Comparison of ENCODE assay signal across 11 cellular contexts in genomic region chr19:1285737-1286360, GRCh38. TPM values are rescaled to one million over a fixed set of nuclear protein-coding genes. Genes with fewer than 3 reads are reported as not detected.
DNase-seq lines count a peak whose midpoint lies in the region; ATAC-seq, FAIRE-seq and TF ChIP-seq lines count a peak whose summit lies in the region.
"Had no signal": no experiment of that assay in that cellular context is flagged by ENCODE, and none has a peak within 500 bp of the region (broad histone marks: within the 10 kb centered on the region; RNA-seq: fewer than 3 reads in every experiment).

Gene EFNA2 (plus strand): TSS chr19:1285873. CDS start chr19:1286169, 296 bp downstream.

- FAIRE-seq in H1 (lab: Jason Lieb, UNC): no peak

- H4K5ac ChIP-seq in H1 (ENCODE audit: insufficient read length, low read depth, low read length): no peak within 1 kb of the TSS

- H3K79me1 ChIP-seq in H1 (ENCODE audit: low read depth, low read length): no peaks in the 10 kb centered on the region

- DNase-seq in GM13977 (ENCODE audit: low spot score) (no peak), Panc1 (ENCODE audit: low read depth, low spot score) (no peak), H1 (ENCODE audit: low read depth in 1 of 2, low spot score in 2 of 2) (no peak), neural crest cell (ENCODE audit: low read depth, low spot score) (no peak), adrenal gland (no peak), superior temporal gyrus (ENCODE audit: extremely low spot score) (no peak)
- DNase-seq: GM23248, SHP77 treated with DMSO at 0.1 percent for 48 hours, stomach had no signal

- ATAC-seq in Panc1: no peak; the same call in 1 of the 2 replicates
- ATAC-seq in GM21423 (IDR thresholded peaks at IDR 0.05; ENCODE audit: unreplicated experiment): no peak

- H3K27me3 Mint-ChIP-seq in neural crest cell (ENCODE audit: low read depth): peaks cover 13% of the 10 kb centered on the region

- no TSS peak for BruUV-seq in Panc1 (replicated peaks; lab: Mats Ljungman, UMichigan)

- intact Hi-C loops in Panc1 (cut with micrococcal nuclease; ENCODE audit: unreplicated experiment): no loop called here
- intact Hi-C loops in adrenal gland (cut with DNase I): loop anchor here (10.0 kb wide), 2 partner anchors 99 to 229 kb away; partner anchors contain the start of genes ADAMTSL5 (in 1 of the 2) and NDUFS7 (in 1 of the 2)

- H3K23ac ChIP-seq in H1 (ENCODE audit: insufficient read length): no peak within 1 kb of the TSS

- peak within 1 kb of the TSS; percentile 54 for H4K91ac ChIP-seq in H1 (replicated peaks; ENCODE audit: insufficient read length, low read length)

- no peak within 1 kb of the TSS for H2BK5ac ChIP-seq in H1 (ENCODE audit: low read depth, low read length)

- 0 out of 2 replicates have a peak within 1 kb of the TSS, but pooled peaks have one; percentile 23 for H2AFZ ChIP-seq in H1 (ENCODE audit: low read length)
- H2AFZ ChIP-seq: GM23248 had no signal

- in situ Hi-C loops in GM13977 (cut with MboI; ENCODE audit: low pct_unique_long_range_greater_than_20kb, low sequenced_read_pairs, unreplicated experiment) (loop anchor here (25.0 kb wide), 1 partner anchor 101 kb away; the partner anchor contains the start of gene NDUFS7), Panc1 (cut with HindIII; ENCODE audit: low pct_unique_long_range_greater_than_20kb, low sequenced_read_pairs) (no loop called here)

- no peak within 1 kb of the TSS; a peak in 3 of 7 replicates for H3K9ac ChIP-seq in H1 (replicated peaks in 1 of 4; ENCODE audit: extremely low read depth in 1 of 4, low read depth in 3 of 4, low read length in 3 of 4)
- H3K9ac ChIP-seq: GM23248 had no signal

- H3K27ac Mint-ChIP-seq in neural crest cell (ENCODE audit: unreplicated experiment): peak within 1 kb of the TSS; percentile 19

- peaks cover 8% of the 10 kb centered on the region for H3K4me1 Mint-ChIP-seq in neural crest cell

- no peaks in the 10 kb centered on the region for H3K79me2 ChIP-seq in H1 (ENCODE audit: control insufficient read depth in 1 of 2, insufficient read depth in 2 of 2, low read length in 2 of 2)

- WGBS in H1 (ENCODE audit: extremely low coverage in 1 of 2, insufficient coverage in 1 of 2, insufficient read length in 1 of 2, insufficient replicate concordance in 2 of 2, low coverage in 1 of 2, low lambda C conversion rate in 2 of 2, missing lambda C conversion rate in 1 of 2), 2 experiments: 2% methylated on average over 10 of the region's 113 CpGs; no CpG with 5 or more reads in 1 of the 2 experiments
- WGBS in adrenal gland, 4 donors: 0 to 1% (median 0%) methylated on average over 6 to 93 of the region's 113 CpGs; no CpG with 5 or more reads in 1 of the 4 donors

- no peak for TF ChIP-seq POLR2A in H1 (IDR thresholded peaks at IDR 0.05; ENCODE audit: control extremely low read depth in 1 of 2, low read depth in 2 of 2, low read length in 2 of 2)
- TF ChIP-seq POLR2A in adrenal gland (IDR thresholded peaks at IDR 0.05): no peak

- H3K36me3 ChIP-seq in Panc1 (ENCODE audit: control insufficient read depth, insufficient read depth, low read length) (no peaks in the 10 kb centered on the region), H1 (ENCODE audit: control insufficient read depth in 2 of 4, insufficient read depth in 4 of 4, low read length in 3 of 4) (no peaks in the 10 kb centered on the region), adrenal gland (replicated peaks in 1 of 2) (no peaks in the 10 kb centered on the region)
- H3K36me3 ChIP-seq: stomach had no signal

- TF ChIP-seq CTCF in GM13977 (IDR thresholded peaks at IDR 0.05; ENCODE audit: extremely low read depth, insufficient read depth, missing control alignments) (peak; percentile 22), Panc1 (IDR thresholded peaks at IDR 0.05) (peak; percentile 60; the same call in 1 of the 2 replicates), H1 (IDR thresholded peaks at IDR 0.05; ENCODE audit: control extremely low read depth in 1 of 3, insufficient read depth in 1 of 3, low read depth in 1 of 3, low read length in 3 of 3) (peak in 1 of 3 experiments; percentile 16; a peak in 1 of 4 replicates), neural crest cell (conservative IDR thresholded peaks at IDR 0.05) (no peak), adrenal gland (IDR thresholded peaks at IDR 0.05) (no peak)

- H3K9me3 Mint-ChIP-seq in neural crest cell: no peaks in the 10 kb centered on the region

- 0 out of 2 replicates have a peak within 1 kb of the TSS, but pooled peaks have one; percentile 3 for H2AK5ac ChIP-seq in H1 (ENCODE audit: low read depth, low read length)

- H4K8ac ChIP-seq in H1 (ENCODE audit: extremely low read depth, insufficient read depth, low read length): peak within 1 kb of the TSS; percentile 89

- H3K23me2 ChIP-seq in H1 (ENCODE audit: low read depth, low read length): peaks cover 5% of the 10 kb centered on the region; the same call in 1 of the 2 replicates

- H3K9me3 ChIP-seq in Panc1 (ENCODE audit: control insufficient read depth, insufficient read depth, low read depth, low read length): no peaks in the 10 kb centered on the region
- H3K9me3 ChIP-seq in H1 (ENCODE audit: insufficient read depth in 2 of 2, low read depth in 1 of 2, low read length in 1 of 2): no peaks in the 10 kb centered on the region
- H3K9me3 ChIP-seq in adrenal gland (replicated peaks in 1 of 3): no peaks in the 10 kb centered on the region
- H3K9me3 ChIP-seq: stomach had no signal

- H3K4me3 Mint-ChIP-seq in neural crest cell: peak within 1 kb of the TSS; percentile 86

- H3K27ac ChIP-seq in Panc1 (ENCODE audit: low read length): peak within 1 kb of the TSS; percentile 51; the same call in 1 of the 2 replicates
- H3K27ac ChIP-seq in H1 (ENCODE audit: low read depth, low read length): no peak within 1 kb of the TSS
- H3K27ac ChIP-seq in adrenal gland: no peak within 1 kb of the TSS
- H3K27ac ChIP-seq: GM23248, stomach had no signal

- H2BK20ac ChIP-seq in H1 (ENCODE audit: low read length): peak within 1 kb of the TSS; percentile 93; the same call in 1 of the 2 replicates

- POLR2A ChIA-PET in Panc1 (lab: Charles Lee) (no interaction called here), H1 (lab: Charles Lee; ENCODE audit: partially characterized antibody) (interaction anchor here (1.0 to 3.7 kb wide), 4 partner anchors 13 to 100 kb away, joined by 3 to 35 read pairs (median 4); partner anchors contain the start of gene CIRBP)

- H3K4me3 ChIP-seq in Panc1 (ENCODE audit: low read depth in 2 of 2, low read length in 2 of 2) (peak within 1 kb of the TSS; percentile 42 to 46), H1 (ENCODE audit: extremely low read depth in 1 of 4, insufficient read depth in 2 of 4, low read depth in 3 of 4, low read length in 4 of 4) (peak within 1 kb of the TSS; percentile 47 to 67 (median 49)), adrenal gland (no peak within 1 kb of the TSS)
- H3K4me3 ChIP-seq: GM23248 had no signal

- peak within 1 kb of the TSS; percentile 33 for H2BK120ac ChIP-seq in H1 (replicated peaks; ENCODE audit: low read depth, low read length)

- peaks cover 0 to 4% of the 10 kb centered on the region in 2 experiments for H4K20me1 ChIP-seq in H1 (replicated peaks in 1 of 2; ENCODE audit: control insufficient read depth in 1 of 2, insufficient read depth in 2 of 2, low read length in 2 of 2)

- CTCF ChIA-PET in Panc1 (lab: Charles Lee): no interaction called here
- CTCF ChIA-PET in H1 (lab: Charles Lee; ENCODE audit: partially characterized antibody): interaction anchor here (1.2 kb wide), 1 partner anchor 79 kb away, joined by 3 read pairs; no protein-coding TSS in a partner anchor

- H3K56ac ChIP-seq in H1 (replicated peaks; ENCODE audit: insufficient read length, low read depth, low read length): peak within 1 kb of the TSS; percentile 59

- no peaks in the 10 kb centered on the region for H3K27me3 ChIP-seq in Panc1 (ENCODE audit: control insufficient read depth, insufficient read depth, low read length)
- peaks cover 0 to 21% (median 12%) of the 10 kb centered on the region in 4 experiments; a peak in 5 of 7 replicates for H3K27me3 ChIP-seq in H1 (replicated peaks in 1 of 4; ENCODE audit: control insufficient read depth in 3 of 4, extremely low read depth in 1 of 4, insufficient read depth in 3 of 4, low read length in 3 of 4)
- H3K27me3 ChIP-seq in adrenal gland: peaks cover 53% of the 10 kb centered on the region

- 0 out of 4 replicates have a peak, but pooled peaks of 1 of the 2 experiments have one; percentile 13 for TF ChIP-seq RAD21 in H1 (IDR thresholded peaks at IDR 0.05 in 1 of 2, conservative IDR thresholded peaks at IDR 0.05 in 1 of 2; ENCODE audit: low read depth in 2 of 2, low read length in 2 of 2)

- no peak for TF ChIP-seq EP300 in H1 (IDR thresholded peaks at IDR 0.05; ENCODE audit: borderline replicate concordance in 1 of 2, low read depth in 2 of 2, low read length in 2 of 2)

- no peak within 1 kb of the TSS for H3K14ac ChIP-seq in H1 (ENCODE audit: insufficient read length)

- H3K4me2 ChIP-seq in H1 (ENCODE audit: insufficient read depth in 1 of 2, low read depth in 2 of 2, low read length in 2 of 2): peak within 1 kb of the TSS; percentile 53 to 84; a peak in 3 of 4 replicates

- H2BK15ac ChIP-seq in H1 (ENCODE audit: low read length): peak within 1 kb of the TSS; percentile 99; the same call in 1 of the 2 replicates

- no peaks in the 10 kb centered on the region for H3K36me3 Mint-ChIP-seq in neural crest cell (ENCODE audit: low read depth)

- peak within 1 kb of the TSS; percentile 96 for H3K4ac ChIP-seq in H1 (replicated peaks; ENCODE audit: insufficient read length, low read depth, low read length)

- H2BK12ac ChIP-seq in H1 (ENCODE audit: low read depth, low read length): peak within 1 kb of the TSS; percentile 89

- peaks cover 9% of the 10 kb centered on the region for H3K4me1 ChIP-seq in Panc1 (ENCODE audit: control insufficient read depth, insufficient read depth, low read length)
- peaks cover 0 to 20% (median 9%) of the 10 kb centered on the region in 4 experiments; a peak in 5 of 7 replicates for H3K4me1 ChIP-seq in H1 (replicated peaks in 1 of 4; ENCODE audit: control insufficient read depth in 3 of 4, insufficient read depth in 4 of 4, low read length in 3 of 4)
- H3K4me1 ChIP-seq in adrenal gland (replicated peaks in 1 of 2): peaks cover 0 to 5% of the 10 kb centered on the region in 2 donors

- H3K18ac ChIP-seq in H1 (ENCODE audit: extremely low read depth, low read length): peak within 1 kb of the TSS; percentile 62

RNA-seq across cellular contexts. Expression of gene EFNA2, which starts in this region (rescaled TPM):
- total RNA-seq in Panc1 (2021; ENCODE audit: unreplicated experiment) (7.8 TPM), neural crest cell (28.0 and 31.0 TPM in 2 replicates), adrenal gland (not detected)
- 5.9 TPM for polyA plus RNA-seq in Panc1 (2012; ENCODE audit: insufficient read length)
- 7.0 and 10.3 TPM in 2 replicates for total RNA-seq in H1 (2021; fragmentation: NEBNext Ultra II Directional; extraction: Animal tissue kit (Norgen Biotek cat#: 25700))
- polyA plus RNA-seq in H1 (2011; rRNA removed) (4.0 and 10.1 TPM in 2 replicates), adrenal gland (not detected)
- polyA plus RNA-seq in H1 (2011; cell fraction: cytosol; rRNA removed): 4.0 TPM
- polyA plus RNA-seq in H1 (2011; cell fraction: nucleus; rRNA removed): 7.2 TPM
- polyA plus RNA-seq in H1 (2012, experiment 1 of 2): 2.0 to 9.1 TPM (median 7.0 TPM) in 4 replicates
- polyA plus RNA-seq in H1 (2012, experiment 2 of 2): 7.5 TPM
- 10.3 TPM for polyA plus RNA-seq in H1 (2013, experiment 1 of 2)
- 10.9 TPM for polyA plus RNA-seq in H1 (2013, experiment 2 of 2)
- 0.63 and 1.6 TPM in 2 replicates for polyA minus RNA-seq in H1 (2011; rRNA and poly(A)+ RNA removed)
- 9.2 TPM for polyA minus RNA-seq in H1 (2011; cell fraction: cytosol; rRNA and poly(A)+ RNA removed)
- 6.9 TPM for polyA minus RNA-seq in H1 (2011; cell fraction: nucleus; rRNA and poly(A)+ RNA removed)
- total RNA-seq: GM23248, LHCN-M2 had no signal
- polyA plus RNA-seq: GM23248 had no signal

Comparison
In these comparisons a context has a peak if more than half of its experiments do, and no peak if none do; other contexts are left out.
1. CTCF ChIP-seq: peak in GM13977 (single experiment) and Panc1 (single experiment); none in neural crest cell (single experiment) and adrenal gland (0 of 6).
2. H3K4me3 ChIP-seq: peak in Panc1 (2 of 2) and H1 (4 of 4); none in adrenal gland (0 of 4).